Comparison of ENCODE assay signal across 25 cellular contexts in the genomic region with DNA sequence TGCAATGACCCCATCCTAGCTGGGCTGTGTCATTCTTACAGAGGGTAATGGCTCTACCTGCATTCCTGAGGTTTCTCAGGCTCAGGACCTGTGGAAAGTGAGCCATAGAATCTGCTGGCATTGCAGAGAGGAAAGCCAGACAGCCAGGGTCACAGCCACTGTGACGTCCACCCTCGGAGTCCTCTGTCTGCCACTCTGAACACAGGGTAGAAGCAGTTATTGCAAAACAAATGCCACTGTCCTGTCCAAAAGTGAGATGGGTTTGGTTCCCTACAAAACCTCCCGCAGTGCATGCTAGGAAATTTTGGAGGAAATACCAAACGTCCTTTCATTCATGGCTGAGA. TPM values are rescaled to one million over a fixed set of nuclear protein-coding genes. Genes with fewer than 3 reads are reported as not detected.
DNase-seq lines count a peak whose midpoint lies in the region; ATAC-seq, FAIRE-seq and TF ChIP-seq lines count a peak whose summit lies in the region.
"Had no signal": no experiment of that assay in that cellular context is flagged by ENCODE, and none has a peak within 500 bp of the region (broad histone marks: within the 10 kb centered on the region; RNA-seq: fewer than 3 reads in every experiment).

No MANE protein-coding gene starts in this region.

- H3K9ac ChIP-seq in endodermal cell (ENCODE audit: extremely low read depth, low read length, poor library complexity, severe bottlenecking) (no peak overlapping the region), trophoblast cell (ENCODE audit: low read length) (no peak overlapping the region)

- H3K4me1 Mint-ChIP-seq in Calu3 (ENCODE audit: low read depth, unreplicated experiment) (peaks cover 9% of the 10 kb centered on the region), endodermal cell (peaks cover 3% of the 10 kb centered on the region)
- H3K4me1 Mint-ChIP-seq: B cell had no signal

- H3K79me2 ChIP-seq in trophoblast cell (ENCODE audit: control insufficient read depth, insufficient read depth, low read length, poor library complexity) = no peaks in the 10 kb centered on the region

- no peak overlapping the region for H2BK5ac ChIP-seq in trophoblast cell (ENCODE audit: low read depth, low read length, poor library complexity)

- intact Hi-C loops in Calu3 (cut with micrococcal nuclease; ENCODE audit: unreplicated experiment) (no loop called here), vagina (cut with DNase I) (no loop called here)

- H3K4me3 ChIP-seq in endodermal cell (ENCODE audit: low read length) (no peak overlapping the region), trophoblast cell (ENCODE audit: low read depth, low read length) (no peak overlapping the region), vagina (no peak overlapping the region)
- H3K4me3 ChIP-seq: psoas muscle, SJSA1 had no signal

- peaks cover 3% of the 10 kb centered on the region for H3K36me3 Mint-ChIP-seq in Calu3 (ENCODE audit: insufficient read depth, unreplicated experiment)
- H3K36me3 Mint-ChIP-seq in endodermal cell (ENCODE audit: low read depth) = peaks cover 2% of the 10 kb centered on the region
- H3K36me3 Mint-ChIP-seq: brain, mesothelial cell of epicardium had no signal

- no peak overlapping the region for H3K4ac ChIP-seq in trophoblast cell (ENCODE audit: low read depth, low read length)

- H3K27ac ChIP-seq in endodermal cell (ENCODE audit: low read depth, low read length) (no peak overlapping the region), trophoblast cell (ENCODE audit: low read depth, low read length) (no peak overlapping the region), vagina (no peak overlapping the region)
- H3K27ac ChIP-seq: foreskin keratinocyte, psoas muscle, SJSA1 had no signal

- no peak overlapping the region for H3K23ac ChIP-seq in trophoblast cell (ENCODE audit: low read length)

- H2BK120ac ChIP-seq in trophoblast cell (ENCODE audit: insufficient read depth, low read length, poor library complexity) = no peak overlapping the region

- H3K4me1 ChIP-seq in endodermal cell (ENCODE audit: control insufficient read depth, insufficient read depth, low read length) = no peaks in the 10 kb centered on the region
- H3K4me1 ChIP-seq in trophoblast cell (ENCODE audit: control insufficient read depth in 1 of 2, insufficient read depth in 2 of 2, low read length in 2 of 2) = peaks cover 11 to 13% of the 10 kb centered on the region in 2 experiments
- H3K4me1 ChIP-seq in vagina = peaks cover 34% of the 10 kb centered on the region
- H3K4me1 ChIP-seq: foreskin keratinocyte, psoas muscle had no signal

- no peak overlapping the region for H2AK5ac ChIP-seq in trophoblast cell (ENCODE audit: low read length)

- TF ChIP-seq CTCF in Calu3 (IDR thresholded peaks at IDR 0.05; ENCODE audit: unreplicated experiment) (no peak), endodermal cell (conservative IDR thresholded peaks at IDR 0.05) (no peak), vagina (IDR thresholded peaks at IDR 0.05) (no peak)

- H3K9me3 ChIP-seq in endodermal cell (ENCODE audit: control insufficient read depth, low read length) (peaks cover 43% of the 10 kb centered on the region), trophoblast cell (ENCODE audit: insufficient read depth, low read depth, low read length) (peaks cover 7% of the 10 kb centered on the region), vagina (no peaks in the 10 kb centered on the region)
- H3K9me3 ChIP-seq: psoas muscle, SJSA1 had no signal

- no peak for TF ChIP-seq POLR2A in vagina (IDR thresholded peaks at IDR 0.05)

- no peak overlapping the region for H4K12ac ChIP-seq in trophoblast cell (ENCODE audit: low read depth, low read length)

- H3K27me3 ChIP-seq in endodermal cell (ENCODE audit: control insufficient read depth, insufficient read depth, low read length, poor library complexity, severe bottlenecking) (no peaks in the 10 kb centered on the region), trophoblast cell (ENCODE audit: insufficient read depth, low read length) (no peaks in the 10 kb centered on the region), vagina (no peaks in the 10 kb centered on the region)
- H3K27me3 ChIP-seq: SJSA1 had no signal

- H2AFZ ChIP-seq in trophoblast cell (ENCODE audit: insufficient read depth, low read length, poor library complexity) = no peak overlapping the region

- no peak overlapping the region for H2BK12ac ChIP-seq in trophoblast cell (ENCODE audit: low read length)

- H3K27me3 Mint-ChIP-seq in Calu3 (ENCODE audit: unreplicated experiment) (no peaks in the 10 kb centered on the region), endodermal cell (ENCODE audit: insufficient read depth) (peaks cover 21% of the 10 kb centered on the region)

- no peaks in the 10 kb centered on the region for H3K9me3 Mint-ChIP-seq in Calu3 (ENCODE audit: low read depth, unreplicated experiment)
- H3K9me3 Mint-ChIP-seq in endodermal cell = peaks cover 37% of the 10 kb centered on the region
- H3K9me3 Mint-ChIP-seq: dendritic cell treated with granulocyte-macrophage colony-stimulating factor and Interleukin-4, amounts not matched to agents 40 ng/mL and 50 ng/mL, for 4 days; T-helper 2 cell treated with Interferon-gamma antibody and Interleukin-4, amounts not matched to agents 5 μg/mL and 100 μg/mL, for 36 hours had no signal

- no peak for FAIRE-seq in HTR-8/SVneo (lab: Jason Lieb, UNC)
- FAIRE-seq: endothelial cell of umbilical vein, kidney had no signal

- 93 to 94% methylated on average over 4 of the region's 4 CpGs for WGBS in endodermal cell (ENCODE audit: insufficient coverage in 1 of 2, insufficient read length in 1 of 2), 2 experiments
- WGBS in trophoblast cell (ENCODE audit: extremely low coverage, insufficient coverage, insufficient read length) = no CpG with 5 or more reads among the region's 4 CpGs

- CTCF ChIA-PET in Calu3 (lab: Charles Lee) = no interaction called here

- H4K91ac ChIP-seq in trophoblast cell (ENCODE audit: low read depth, low read length) = no peak overlapping the region

- no peak overlapping the region for H3K27ac Mint-ChIP-seq in Calu3 (ENCODE audit: unreplicated experiment)
- no peak overlapping the region for H3K27ac Mint-ChIP-seq in endodermal cell
- H3K27ac Mint-ChIP-seq: B cell; brain; dendritic cell treated with granulocyte-macrophage colony-stimulating factor and Interleukin-4, amounts not matched to agents 40 ng/mL and 50 ng/mL, for 4 days; mesothelial cell of epicardium; nephron progenitor cell; T-helper 2 cell treated with Interferon-gamma antibody and Interleukin-4, amounts not matched to agents 5 μg/mL and 100 μg/mL, for 36 hours had no signal

- no peak overlapping the region for H3K14ac ChIP-seq in trophoblast cell (ENCODE audit: low read length)

- H4K8ac ChIP-seq in trophoblast cell (ENCODE audit: low read depth, low read length) = no peak overlapping the region

- no peaks in the 10 kb centered on the region for H3K36me3 ChIP-seq in endodermal cell (ENCODE audit: control insufficient read depth, insufficient read depth, low read length)
- H3K36me3 ChIP-seq in trophoblast cell (ENCODE audit: control insufficient read depth in 1 of 2, insufficient read depth in 2 of 2, low read length in 2 of 2) = no peaks in the 10 kb centered on the region
- H3K36me3 ChIP-seq in vagina = no peaks in the 10 kb centered on the region
- H3K36me3 ChIP-seq: SJSA1 had no signal

- H3K4me2 ChIP-seq in trophoblast cell (ENCODE audit: low read length) = no peak overlapping the region

- H3K4me3 Mint-ChIP-seq in Calu3 (ENCODE audit: low read depth, unreplicated experiment) (no peak overlapping the region), endodermal cell (no peak overlapping the region)
- H3K4me3 Mint-ChIP-seq: B cell; brain; dendritic cell treated with granulocyte-macrophage colony-stimulating factor and Interleukin-4, amounts not matched to agents 40 ng/mL and 50 ng/mL, for 4 days; mesothelial cell of epicardium; nephron progenitor cell; T-helper 2 cell treated with Interferon-gamma antibody and Interleukin-4, amounts not matched to agents 5 μg/mL and 100 μg/mL, for 36 hours had no signal

- ATAC-seq in HG02571 (IDR thresholded peaks at IDR 0.05; ENCODE audit: unreplicated experiment) = no peak
- ATAC-seq: foreskin keratinocyte had no signal

- DNase-seq in Calu3 (peak; percentile 69), HTR-8/SVneo (ENCODE audit: insufficient read length, low spot score) (peak; percentile 28), endodermal cell (peak; percentile 60), trophoblast cell (peak; percentile 94 to 96), NOMO-1 (lab: John Stamatoyannopoulos, UW; ENCODE audit: unreplicated experiment in 2 of 2) (no peak), vagina (ENCODE audit: extremely low spot score in 2 of 2) (no peak)
- DNase-seq: activated CD4-positive, alpha-beta T cell treated with anti-CD3 and anti-CD28 coated beads, Interleukin-2, amount 50 U/mL, for 4 hours; activated naive CD4-positive, alpha-beta T cell treated with Interleukin-2 at 50 U/mL for 16 hours; activated T-cell treated with anti-CD3 and anti-CD28 coated beads, Interleukin-2, amount 50 U/mL, for 1 hour; Caco-2; foreskin keratinocyte; H7; kidney; NCI-H1417 treated with DMSO at 0.1 percent for 48 hours; NCI-H524 treated with DMSO at 0.1 percent for 48 hours; nephron progenitor cell; psoas muscle had no signal

- no TSS peak for BruUV-seq in Calu3 (replicated peaks; lab: Mats Ljungman, UMichigan)

- H3K79me1 ChIP-seq in trophoblast cell (ENCODE audit: low read length) = peaks cover 5% of the 10 kb centered on the region

- no peak overlapping the region for H3K18ac ChIP-seq in trophoblast cell (ENCODE audit: low read length)

RNA-seq across cellular contexts. Expression of a gene that starts 37.8 kb away (rescaled TPM):
- total RNA-seq in Calu3 (2022) = 113 and 195 TPM in 2 replicates
- total RNA-seq in endodermal cell = 10 to 100 TPM; 16.8 to 19.4 TPM
- 57.6 TPM for polyA plus RNA-seq in endodermal cell (2013, experiment 1 of 2)
- polyA plus RNA-seq in endodermal cell (2013, experiment 2 of 2) = 59.4 TPM
- 185 and 205 TPM in 2 replicates for polyA plus RNA-seq in trophoblast cell (2013)
- 82.7 TPM for total RNA-seq in vagina

Comparison
In these comparisons a context has a peak if more than half of its experiments do, and no peak if none do; other contexts are left out.
1. DNase-seq: peak in Calu3 (single experiment), HTR-8/SVneo (single experiment), endodermal cell (single experiment) and trophoblast cell (2 of 2); none in NOMO-1 (0 of 2) and vagina (0 of 2).